Comparison of ENCODE assay signal across 14 cellular contexts in the genomic region with DNA sequence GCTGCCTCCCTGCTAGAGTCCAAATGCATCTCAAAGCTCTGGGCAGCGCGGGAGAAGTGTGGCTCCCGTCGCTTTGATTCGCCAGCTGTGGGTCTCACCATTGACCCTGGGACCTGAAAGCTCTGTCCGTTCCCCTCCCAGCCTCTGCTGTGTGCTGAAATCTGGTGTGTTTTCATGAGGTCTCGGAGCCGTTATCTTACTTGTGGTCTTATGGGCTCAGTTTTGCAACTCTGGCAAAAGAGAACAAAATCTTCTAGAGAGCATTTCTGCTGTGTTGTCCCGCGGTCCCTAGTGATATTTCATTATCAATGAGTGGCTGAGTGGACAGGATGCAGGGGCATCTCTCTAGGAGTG. TPM values are rescaled to one million over a fixed set of nuclear protein-coding genes. Genes with fewer than 3 reads are reported as not detected.
A peak's percentile ranks its signal among the peaks of the same experiment; 100 is the strongest.
DNase-seq lines count a peak whose midpoint lies in the region; ATAC-seq and TF ChIP-seq lines count a peak whose summit lies in the region.
"Had no signal": no experiment of that assay in that cellular context is flagged by ENCODE, and none has a peak within 500 bp of the region (broad histone marks: within the 10 kb centered on the region; RNA-seq: fewer than 3 reads in every experiment).

No MANE protein-coding gene starts in this region.

- DNase-seq in Right ventricle myocardium superior (no peak), Right ventricle myocardium inferior (ENCODE audit: missing footprints) (no peak), glutamatergic neuron (no peak), uterus (no peak), DMS114 treated with DMSO at 0.1 percent for 48 hours (lab: John Stamatoyannopoulos, UW; ENCODE audit: unreplicated experiment) (no peak)
- DNase-seq in stimulated activated naive B cell treated with anti-CD40 and anti-IgM and Interleukin-4, amounts not matched to agents 10 μg/mL and 1 μg/mL and 100 μg/mL, for 72 hours = no peak
- DNase-seq: activated naive CD4-positive, alpha-beta T cell; GOT3; NCI-H1417; NCI-H510A treated with DMSO at 0.1 percent for 48 hours had no signal

- TF ChIP-seq POLR2A in uterus (IDR thresholded peaks at IDR 0.05) = no peak

- no peaks in the 10 kb centered on the region for H3K9me3 ChIP-seq in parathyroid adenoma (ENCODE audit: control insufficient read depth, low read length)
- no peaks in the 10 kb centered on the region for H3K9me3 ChIP-seq in uterus
- H3K9me3 ChIP-seq: A549, pancreas had no signal

- H2AFZ ChIP-seq in parathyroid adenoma = no peak overlapping the region

- H3K36me3 ChIP-seq in parathyroid adenoma (ENCODE audit: control insufficient read depth, insufficient read depth, low read length) (no peaks in the 10 kb centered on the region), uterus (no peaks in the 10 kb centered on the region)
- H3K36me3 ChIP-seq: pancreas had no signal

- H3K27me3 ChIP-seq in parathyroid adenoma (ENCODE audit: control insufficient read depth, insufficient read depth, low read length) (no peaks in the 10 kb centered on the region), uterus (no peaks in the 10 kb centered on the region)
- H3K27me3 ChIP-seq: pancreas had no signal

- no peak overlapping the region for H3K27ac Mint-ChIP-seq in glutamatergic neuron (ENCODE audit: unreplicated experiment)
- H3K27ac Mint-ChIP-seq in stimulated activated naive B cell treated with anti-CD40 and anti-IgM and Interleukin-4, amounts not matched to agents 10 μg/mL and 1 μg/mL and 100 μg/mL, for 72 hours = no peak overlapping the region

- no peaks in the 10 kb centered on the region for H3K36me3 Mint-ChIP-seq in glutamatergic neuron (ENCODE audit: unreplicated experiment)
- no peaks in the 10 kb centered on the region for H3K36me3 Mint-ChIP-seq in stimulated activated naive B cell treated with anti-CD40 and anti-IgM and Interleukin-4, amounts not matched to agents 10 μg/mL and 1 μg/mL and 100 μg/mL, for 72 hours

- ATAC-seq in Right ventricle myocardium superior (ENCODE audit: poor library complexity) (peak; percentile 1), Right ventricle myocardium inferior (no peak), GM21619 (IDR thresholded peaks at IDR 0.05; ENCODE audit: unreplicated experiment) (no peak)
- ATAC-seq in stimulated activated naive B cell treated with anti-CD40 and anti-IgM and Interleukin-4, amounts not matched to agents 10 μg/mL and 1 μg/mL and 100 μg/mL, for 72 hours (replicated peaks) = no peak
- ATAC-seq: A549 had no signal

- peaks cover 4% of the 10 kb centered on the region for H3K27me3 Mint-ChIP-seq in glutamatergic neuron (ENCODE audit: unreplicated experiment)
- peaks cover 5 to 8% of the 10 kb centered on the region in 2 donors for H3K27me3 Mint-ChIP-seq in stimulated activated naive B cell treated with anti-CD40 and anti-IgM and Interleukin-4, amounts not matched to agents 10 μg/mL and 1 μg/mL and 100 μg/mL, for 72 hours

- no peak for TF ChIP-seq CTCF in glutamatergic neuron (IDR thresholded peaks at IDR 0.05; ENCODE audit: partially characterized antibody, unreplicated experiment)
- TF ChIP-seq CTCF in parathyroid adenoma (IDR thresholded peaks at IDR 0.05) = no peak
- TF ChIP-seq CTCF in uterus (IDR thresholded peaks at IDR 0.05) = no peak

- no peaks in the 10 kb centered on the region for H3K4me1 ChIP-seq in parathyroid adenoma
- peaks cover 28 to 57% of the 10 kb centered on the region in 2 donors for H3K4me1 ChIP-seq in uterus
- H3K4me1 ChIP-seq: pancreas had no signal

- H3K79me2 ChIP-seq in parathyroid adenoma = no peaks in the 10 kb centered on the region

- H3K4me2 ChIP-seq in parathyroid adenoma (ENCODE audit: low read length) = no peak overlapping the region
- H3K4me2 ChIP-seq: A549 had no signal

- peak overlapping the region; percentile 54 for H3K4me3 Mint-ChIP-seq in glutamatergic neuron (ENCODE audit: unreplicated experiment)
- H3K4me3 Mint-ChIP-seq in stimulated activated naive B cell treated with anti-CD40 and anti-IgM and Interleukin-4, amounts not matched to agents 10 μg/mL and 1 μg/mL and 100 μg/mL, for 72 hours = no peak overlapping the region

- H3K4me3 ChIP-seq in parathyroid adenoma (ENCODE audit: low read depth, low read length) (no peak overlapping the region), uterus (peak overlapping the region in 1 of 2 donors; percentile 11)
- H3K4me3 ChIP-seq: A549, pancreas had no signal

- H3K27ac ChIP-seq in parathyroid adenoma (peak overlapping the region; percentile 44), uterus (peak overlapping the region; percentile 94 to 99)
- H3K27ac ChIP-seq: A549, pancreas had no signal

- peaks cover 3% of the 10 kb centered on the region for H3K9me3 Mint-ChIP-seq in glutamatergic neuron (ENCODE audit: unreplicated experiment)
- no peaks in the 10 kb centered on the region for H3K9me3 Mint-ChIP-seq in stimulated activated naive B cell treated with anti-CD40 and anti-IgM and Interleukin-4, amounts not matched to agents 10 μg/mL and 1 μg/mL and 100 μg/mL, for 72 hours

- intact Hi-C loops in Right ventricle myocardium superior (cut with DNase I) = no loop called here
- intact Hi-C loops in Right ventricle myocardium inferior (cut with DNase I) = loop anchor here (5.0 kb wide), 1 partner anchor 94 kb away; no protein-coding TSS in a partner anchor
- intact Hi-C loops in uterus (cut with DNase I; ENCODE audit: low total_unique reads) = no loop called here

- peaks cover 28% of the 10 kb centered on the region for H3K4me1 Mint-ChIP-seq in glutamatergic neuron (ENCODE audit: low read depth, unreplicated experiment)
- no peaks in the 10 kb centered on the region for H3K4me1 Mint-ChIP-seq in stimulated activated naive B cell treated with anti-CD40 and anti-IgM and Interleukin-4, amounts not matched to agents 10 μg/mL and 1 μg/mL and 100 μg/mL, for 72 hours

- H3K9ac ChIP-seq in parathyroid adenoma = no peak overlapping the region

RNA-seq across cellular contexts. Expression of gene CRISPLD2, which starts 13.3 kb away (rescaled TPM):
- 23.5 TPM for total RNA-seq in Right ventricle myocardium superior
- total RNA-seq in Right ventricle myocardium inferior = 38.1 TPM
- 9.0 TPM for total RNA-seq in glutamatergic neuron (ENCODE audit: unreplicated experiment)
- total RNA-seq in uterus = 100 to 1,000 TPM; 108 to 441 (median 190) TPM
